Comparison of ENCODE assay signal across 15 cellular contexts in genomic region chr15:85563328-85563727, GRCh38.
DNase-seq lines count a peak whose midpoint lies in the region; ATAC-seq and TF ChIP-seq lines count a peak whose summit lies in the region.
"Had no signal": no experiment of that assay in that cellular context is flagged by ENCODE, and none has a peak within 500 bp of the region (broad histone marks: within the 10 kb centered on the region; RNA-seq: fewer than 3 reads in every experiment).

No MANE protein-coding gene starts in this region.

- DNase-seq in AG20443 (ENCODE audit: low spot score), result peak; percentile 40
- no peak for DNase-seq in Peyer's patch
- DNase-seq in neural progenitor cell (ENCODE audit: low spot score), result peak; percentile 51
- DNase-seq in activated naive CD8-positive, alpha-beta T cell treated with anti-CD3 and anti-CD28 coated beads for 36 hours, result no peak
- no peak for DNase-seq in PC-9
- DNase-seq: activated CD4-positive, alpha-beta T cell treated with anti-CD3 and anti-CD28 coated beads for 48 hours; AML-193; KG1; natural killer cell; NCI-H187 had no signal

- H3K9me3 Mint-ChIP-seq in neural progenitor cell, result no peaks in the 10 kb centered on the region
- H3K9me3 Mint-ChIP-seq in activated naive CD8-positive, alpha-beta T cell treated with anti-CD3 and anti-CD28 coated beads for 36 hours, result no peaks in the 10 kb centered on the region
- H3K9me3 Mint-ChIP-seq: activated T-helper 2 cell treated with anti-CD3 and anti-CD28 coated beads, Interferon-gamma antibody, Interleukin-2, Interleukin-4, amounts not matched to agents 10 μg/mL and 5 μg/mL and 100 μg/mL, durations not matched to agents 14 hours and 24 hours and 36 hours; natural killer cell had no signal

- no peaks in the 10 kb centered on the region for H3K27me3 Mint-ChIP-seq in neural progenitor cell (ENCODE audit: insufficient read depth, low read depth)
- H3K27me3 Mint-ChIP-seq in activated naive CD8-positive, alpha-beta T cell treated with anti-CD3 and anti-CD28 coated beads for 36 hours, result no peaks in the 10 kb centered on the region

- CTCF ChIA-PET in PC-9 (lab: Charles Lee), result no interaction called here

- 57 to 85% methylated on average over 1 to 3 of the region's 3 CpGs for WGBS in gastroesophageal sphincter (ENCODE audit: low coverage in 1 of 2), 2 donors

- no peak overlapping the region for H3K4me3 Mint-ChIP-seq in neural progenitor cell
- no peak overlapping the region for H3K4me3 Mint-ChIP-seq in activated naive CD8-positive, alpha-beta T cell treated with anti-CD3 and anti-CD28 coated beads for 36 hours
- H3K4me3 Mint-ChIP-seq: natural killer cell had no signal

- H3K36me3 ChIP-seq in Peyer's patch, result no peaks in the 10 kb centered on the region
- no peaks in the 10 kb centered on the region for H3K36me3 ChIP-seq in gastroesophageal sphincter
- H3K36me3 ChIP-seq in neural progenitor cell, result no peaks in the 10 kb centered on the region
- H3K36me3 ChIP-seq in PC-9 (ENCODE audit: low read depth), result 0 out of 2 replicates have a peak, but pooled peaks cover 5% of the 10 kb centered on the region

- H3K4me3 ChIP-seq in Peyer's patch, result no peak overlapping the region
- H3K4me3 ChIP-seq in gastroesophageal sphincter, result no peak overlapping the region
- H3K4me3 ChIP-seq in neural progenitor cell, result no peak overlapping the region
- H3K4me3 ChIP-seq in PC-9, result no peak overlapping the region

- BruUV-seq in PC-9 (replicated peaks; lab: Mats Ljungman, UMichigan), result no TSS peak

- H3K4me1 ChIP-seq in Peyer's patch, result no peaks in the 10 kb centered on the region
- peaks cover 6 to 45% (median 16%) of the 10 kb centered on the region in 3 donors for H3K4me1 ChIP-seq in gastroesophageal sphincter
- H3K4me1 ChIP-seq in neural progenitor cell, result peaks cover 19% of the 10 kb centered on the region
- no peaks in the 10 kb centered on the region for H3K4me1 ChIP-seq in PC-9 (replicated peaks; ENCODE audit: insufficient read depth)

- H2AFZ ChIP-seq in neural progenitor cell (replicated peaks), result no peak overlapping the region
- no peak overlapping the region for H2AFZ ChIP-seq in PC-9

- H3F3A ChIP-seq in neural progenitor cell (ENCODE audit: low read depth) (peaks cover 10% of the 10 kb centered on the region), PC-9 (ENCODE audit: insufficient read depth, low read depth) (peaks cover 8% of the 10 kb centered on the region; the same call in 1 of the 2 replicates)

- no peak overlapping the region for H3K9ac ChIP-seq in neural progenitor cell

- no peaks in the 10 kb centered on the region for H3K9me2 ChIP-seq in PC-9 (ENCODE audit: insufficient read depth)

- no peaks in the 10 kb centered on the region for H3K9me3 ChIP-seq in Peyer's patch
- H3K9me3 ChIP-seq in gastroesophageal sphincter, result no peaks in the 10 kb centered on the region
- H3K9me3 ChIP-seq in neural progenitor cell (ENCODE audit: low read depth), result no peaks in the 10 kb centered on the region
- H3K9me3 ChIP-seq in PC-9 (ENCODE audit: insufficient read depth, low read depth), result no peaks in the 10 kb centered on the region

- H3K27ac ChIP-seq in Peyer's patch, result peak overlapping the region in 3 of 4 donors; percentile 1 to 63 (median 62)
- H3K27ac ChIP-seq in gastroesophageal sphincter, result peak overlapping the region; percentile 21 to 42 (median 31)
- peak overlapping the region; percentile 40 for H3K27ac ChIP-seq in neural progenitor cell
- H3K27ac ChIP-seq in PC-9, result no peak overlapping the region
- H3K27ac ChIP-seq: epithelial cell of prostate had no signal

- intact Hi-C loops in PC-9 (cut with micrococcal nuclease; ENCODE audit: unreplicated experiment), result no loop called here

- peaks cover 17% of the 10 kb centered on the region for H3K4me1 Mint-ChIP-seq in neural progenitor cell
- H3K4me1 Mint-ChIP-seq in activated naive CD8-positive, alpha-beta T cell treated with anti-CD3 and anti-CD28 coated beads for 36 hours, result peaks cover 28% of the 10 kb centered on the region

- TF ChIP-seq CTCF in Peyer's patch (IDR thresholded peaks at IDR 0.05), result no peak
- no peak for TF ChIP-seq CTCF in gastroesophageal sphincter (IDR thresholded peaks at IDR 0.05)
- no peak for TF ChIP-seq CTCF in neural progenitor cell (IDR thresholded peaks at IDR 0.05)
- no peak for TF ChIP-seq CTCF in PC-9 (conservative IDR thresholded peaks at IDR 0.05)

- no peak overlapping the region for H3K27ac Mint-ChIP-seq in neural progenitor cell
- no peak overlapping the region for H3K27ac Mint-ChIP-seq in activated naive CD8-positive, alpha-beta T cell treated with anti-CD3 and anti-CD28 coated beads for 36 hours
- H3K27ac Mint-ChIP-seq: activated T-helper 2 cell treated with anti-CD3 and anti-CD28 coated beads, Interferon-gamma antibody, Interleukin-2, Interleukin-4, amounts not matched to agents 10 μg/mL and 5 μg/mL and 100 μg/mL, durations not matched to agents 14 hours and 24 hours and 36 hours; natural killer cell had no signal

- no peaks in the 10 kb centered on the region for H3K27me3 ChIP-seq in Peyer's patch
- no peaks in the 10 kb centered on the region for H3K27me3 ChIP-seq in gastroesophageal sphincter
- H3K27me3 ChIP-seq in neural progenitor cell, result no peaks in the 10 kb centered on the region
- H3K27me3 ChIP-seq in PC-9 (ENCODE audit: insufficient read depth, low read depth), result no peaks in the 10 kb centered on the region

- POLR2A ChIA-PET in PC-9 (lab: Charles Lee; ENCODE audit: unreplicated experiment), result interaction anchor here (0.5 kb wide), 1 partner anchor 44 kb away, joined by 3 read pairs; no protein-coding TSS in a partner anchor

- H4K20me1 ChIP-seq in neural progenitor cell (ENCODE audit: low read depth) (peaks cover 8% of the 10 kb centered on the region), PC-9 (ENCODE audit: insufficient read depth) (peaks cover 4% of the 10 kb centered on the region; the same call in 1 of the 2 replicates)

- H3K79me2 ChIP-seq in neural progenitor cell (ENCODE audit: low read depth) (peaks cover 12% of the 10 kb centered on the region), PC-9 (ENCODE audit: low read depth) (no peaks in the 10 kb centered on the region)

- H3K4me2 ChIP-seq in neural progenitor cell, result no peak overlapping the region
- H3K4me2 ChIP-seq in PC-9, result no peak overlapping the region

- ATAC-seq in gastroesophageal sphincter (peak; percentile 70), GM21423 (IDR thresholded peaks at IDR 0.05; ENCODE audit: unreplicated experiment) (no peak), GM21447 (IDR thresholded peaks at IDR 0.05; ENCODE audit: unreplicated experiment) (no peak)
- ATAC-seq: natural killer cell had no signal

- H3K36me3 Mint-ChIP-seq in neural progenitor cell, result peaks cover 8% of the 10 kb centered on the region
- H3K36me3 Mint-ChIP-seq in activated naive CD8-positive, alpha-beta T cell treated with anti-CD3 and anti-CD28 coated beads for 36 hours, result peaks cover 6% of the 10 kb centered on the region
- H3K36me3 Mint-ChIP-seq: natural killer cell had no signal

- TF ChIP-seq POLR2A in Peyer's patch (IDR thresholded peaks at IDR 0.05) (no peak), gastroesophageal sphincter (IDR thresholded peaks at IDR 0.05) (no peak)

- no peak for TF ChIP-seq EP300 in gastroesophageal sphincter (IDR thresholded peaks at IDR 0.05)

Comparison
In these comparisons a context has a peak if more than half of its experiments do, and no peak if none do; other contexts are left out.
1. DNase-seq: peak in AG20443 (single experiment) and neural progenitor cell (single experiment); none in Peyer's patch (0 of 3), activated naive CD8-positive, alpha-beta T cell treated with anti-CD3 and anti-CD28 coated beads for 36 hours (single experiment) and PC-9 (0 of 2).